Comparison of ENCODE assay signal across 2 cellular contexts in the genomic region with DNA sequence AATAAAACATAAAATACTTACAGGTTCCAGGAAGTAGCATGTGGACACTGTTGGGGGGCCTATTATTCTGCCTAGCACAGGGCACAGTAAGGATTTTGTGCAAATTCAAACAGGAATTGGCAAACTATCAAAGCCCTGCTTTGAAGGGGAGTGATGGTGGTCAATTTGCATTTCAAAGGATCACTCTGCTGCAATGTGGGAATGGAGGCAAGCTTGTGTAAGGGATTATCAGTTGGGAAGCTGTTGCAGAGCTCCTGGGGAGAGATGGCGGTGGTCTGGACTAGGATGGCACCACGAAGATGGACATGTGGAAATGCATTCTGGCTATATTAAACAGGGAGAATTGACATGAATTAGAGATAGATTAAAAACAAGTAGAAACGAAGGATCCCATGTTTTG.
TF ChIP-seq lines count a peak whose summit lies in the region.

No MANE protein-coding gene starts in this region.

TF ChIP-seq in H1, 55 proteins besides CTCF, POLR2A, EP300 and RAD21:
- TF ChIP-seq TEAD4 (IDR thresholded peaks at IDR 0.05; ENCODE audit: low read depth, low read length) (peak; percentile 55; the same call in 1 of the 2 replicates), RXRA (IDR thresholded peaks at IDR 0.05; ENCODE audit: insufficient read depth, low read depth, low read length) (no peak), SIN3A (conservative IDR thresholded peaks at IDR 0.05 in 1 of 2, IDR thresholded peaks at IDR 0.05 in 1 of 2; ENCODE audit: low read depth in 1 of 2, low read length in 2 of 2) (no peak), CEBPB (IDR thresholded peaks at IDR 0.05; ENCODE audit: low read depth, low read length) (peak; percentile 48; the same call in 1 of the 2 replicates), TAF1 (IDR thresholded peaks at IDR 0.05; ENCODE audit: low read depth, low read length) (0 out of 2 replicates have a peak, but pooled peaks have one; percentile 21), SIX5 (IDR thresholded peaks at IDR 0.05; ENCODE audit: low read depth, low read length) (no peak), GTF2F1 (IDR thresholded peaks at IDR 0.05; ENCODE audit: borderline replicate concordance, low read depth, low read length) (no peak), YY1 (IDR thresholded peaks at IDR 0.05; ENCODE audit: low read depth, low read length) (peak; percentile 80), POU5F1 (IDR thresholded peaks at IDR 0.05; ENCODE audit: low read depth, low read length) (peak; percentile 93), ATF3 (IDR thresholded peaks at IDR 0.05; ENCODE audit: insufficient read depth, low read depth, low read length) (no peak), POLR2AphosphoS5 (IDR thresholded peaks at IDR 0.05; ENCODE audit: low read depth, low read length) (no peak), FOSL1 (IDR thresholded peaks at IDR 0.05; ENCODE audit: insufficient read depth, low read depth, low read length) (no peak), NANOG (IDR thresholded peaks at IDR 0.05; ENCODE audit: insufficient read depth, low read depth, low read length, poor library complexity, severe bottlenecking) (peak; percentile 93), CHD1 (IDR thresholded peaks at IDR 0.05; ENCODE audit: low read depth, low read length) (no peak), RBBP5 (IDR thresholded peaks at IDR 0.05; ENCODE audit: borderline replicate concordance, low read depth, low read length) (no peak), NRF1 (IDR thresholded peaks at IDR 0.05; ENCODE audit: low read depth, low read length) (no peak), HDAC2 (IDR thresholded peaks at IDR 0.05; ENCODE audit: borderline replicate concordance in 1 of 2, low read depth in 2 of 2, low read length in 2 of 2) (0 out of 4 replicates have a peak, but pooled peaks of 1 of the 2 experiments have one; percentile 23)
- TF ChIP-seq, protein P1, sequence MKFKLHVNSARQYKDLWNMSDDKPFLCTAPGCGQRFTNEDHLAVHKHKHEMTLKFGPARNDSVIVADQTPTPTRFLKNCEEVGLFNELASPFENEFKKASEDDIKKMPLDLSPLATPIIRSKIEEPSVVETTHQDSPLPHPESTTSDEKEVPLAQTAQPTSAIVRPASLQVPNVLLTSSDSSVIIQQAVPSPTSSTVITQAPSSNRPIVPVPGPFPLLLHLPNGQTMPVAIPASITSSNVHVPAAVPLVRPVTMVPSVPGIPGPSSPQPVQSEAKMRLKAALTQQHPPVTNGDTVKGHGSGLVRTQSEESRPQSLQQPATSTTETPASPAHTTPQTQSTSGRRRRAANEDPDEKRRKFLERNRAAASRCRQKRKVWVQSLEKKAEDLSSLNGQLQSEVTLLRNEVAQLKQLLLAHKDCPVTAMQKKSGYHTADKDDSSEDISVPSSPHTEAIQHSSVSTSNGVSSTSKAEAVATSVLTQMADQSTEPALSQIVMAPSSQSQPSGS (IDR thresholded peaks at IDR 0.05; ENCODE audit: low read length), result no peak

TF ChIP-seq in SK-N-SH, 30 proteins besides CTCF, POLR2A, EP300 and RAD21:
- TF ChIP-seq FOXM1 (IDR thresholded peaks at IDR 0.05; ENCODE audit: low read depth) (no peak), ELF1 (IDR thresholded peaks at IDR 0.05) (no peak), RXRA (IDR thresholded peaks at IDR 0.05; ENCODE audit: borderline replicate concordance, low read depth) (no peak), JUND (IDR thresholded peaks at IDR 0.05) (no peak), PBX3 (IDR thresholded peaks at IDR 0.05) (no peak), NFIC (IDR thresholded peaks at IDR 0.05; ENCODE audit: borderline replicate concordance) (no peak), TCF12 (IDR thresholded peaks at IDR 0.05) (no peak), MXI1 (IDR thresholded peaks at IDR 0.05; ENCODE audit: low read depth, low read length) (no peak), EZH2phosphoT487 (IDR thresholded peaks at IDR 0.05; ENCODE audit: borderline replicate concordance, low read depth) (no peak), TEAD4 (IDR thresholded peaks at IDR 0.05; ENCODE audit: borderline replicate concordance, insufficient read depth) (no peak), ZBTB33 (IDR thresholded peaks at IDR 0.05; ENCODE audit: borderline replicate concordance, low read depth) (no peak), REST (IDR thresholded peaks at IDR 0.05; ENCODE audit: low read depth, low read length) (no peak), SMC3 (IDR thresholded peaks at IDR 0.05; ENCODE audit: low read depth, low read length) (no peak), TAF1 (IDR thresholded peaks at IDR 0.05; ENCODE audit: borderline replicate concordance, low read depth, low read length) (no peak), FOXJ3 (CRISPR knock-in tag; IDR thresholded peaks at IDR 0.05) (no peak), CHD2 (IDR thresholded peaks at IDR 0.05; ENCODE audit: low read length, partially characterized antibody) (no peak), FOSL2 (IDR thresholded peaks at IDR 0.05; ENCODE audit: borderline replicate concordance, low read depth) (no peak), SIN3A (IDR thresholded peaks at IDR 0.05; ENCODE audit: borderline replicate concordance, low read depth, low read length) (no peak)
- TF ChIP-seq, protein P2, sequence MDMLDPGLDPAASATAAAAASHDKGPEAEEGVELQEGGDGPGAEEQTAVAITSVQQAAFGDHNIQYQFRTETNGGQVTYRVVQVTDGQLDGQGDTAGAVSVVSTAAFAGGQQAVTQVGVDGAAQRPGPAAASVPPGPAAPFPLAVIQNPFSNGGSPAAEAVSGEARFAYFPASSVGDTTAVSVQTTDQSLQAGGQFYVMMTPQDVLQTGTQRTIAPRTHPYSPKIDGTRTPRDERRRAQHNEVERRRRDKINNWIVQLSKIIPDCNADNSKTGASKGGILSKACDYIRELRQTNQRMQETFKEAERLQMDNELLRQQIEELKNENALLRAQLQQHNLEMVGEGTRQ (IDR thresholded peaks at IDR 0.05; ENCODE audit: borderline replicate concordance, low read depth, low read length), result no peak
- TF ChIP-seq, protein P3, sequence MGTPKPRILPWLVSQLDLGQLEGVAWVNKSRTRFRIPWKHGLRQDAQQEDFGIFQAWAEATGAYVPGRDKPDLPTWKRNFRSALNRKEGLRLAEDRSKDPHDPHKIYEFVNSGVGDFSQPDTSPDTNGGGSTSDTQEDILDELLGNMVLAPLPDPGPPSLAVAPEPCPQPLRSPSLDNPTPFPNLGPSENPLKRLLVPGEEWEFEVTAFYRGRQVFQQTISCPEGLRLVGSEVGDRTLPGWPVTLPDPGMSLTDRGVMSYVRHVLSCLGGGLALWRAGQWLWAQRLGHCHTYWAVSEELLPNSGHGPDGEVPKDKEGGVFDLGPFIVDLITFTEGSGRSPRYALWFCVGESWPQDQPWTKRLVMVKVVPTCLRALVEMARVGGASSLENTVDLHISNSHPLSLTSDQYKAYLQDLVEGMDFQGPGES (IDR thresholded peaks at IDR 0.05; ENCODE audit: low read depth, low read length), result no peak
